7 cellular contexts compared by ENCODE assay signal in the genomic region with DNA sequence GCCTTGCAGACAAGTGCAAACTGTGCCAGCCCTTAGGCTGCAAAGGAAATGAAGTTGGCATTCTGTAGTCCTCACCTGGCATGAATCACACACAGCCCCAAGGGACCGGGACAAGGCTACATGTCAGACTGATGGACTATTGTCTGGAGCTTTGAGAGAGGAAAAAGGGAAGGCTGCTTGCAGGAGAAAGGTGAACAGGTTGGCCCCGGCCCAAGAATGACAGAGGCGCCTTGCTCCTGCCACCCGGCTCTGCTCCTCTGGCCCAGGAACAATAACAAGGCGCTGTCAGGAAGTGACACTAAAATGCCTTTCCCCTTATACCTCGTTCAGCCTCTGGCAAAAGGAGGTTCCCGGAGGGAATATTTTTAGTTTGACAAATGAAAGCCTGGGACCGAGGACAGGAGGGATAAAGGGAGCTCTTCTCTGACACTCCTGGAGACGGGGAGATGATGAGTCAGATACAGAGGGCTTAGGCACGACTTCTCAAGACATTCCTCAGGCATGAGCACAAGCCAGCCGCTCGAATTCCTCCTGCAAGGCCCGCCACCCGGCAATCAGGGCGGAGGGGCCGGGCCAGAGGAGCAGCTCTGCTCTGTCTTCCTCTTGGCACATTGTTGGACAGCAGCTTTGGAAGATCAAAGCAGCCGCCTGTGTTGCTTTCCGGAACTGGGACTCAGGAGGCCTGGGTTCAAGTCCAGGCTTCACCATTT.
DNase-seq lines count a peak whose midpoint lies in the region; TF ChIP-seq lines count a peak whose summit lies in the region.

No MANE protein-coding gene starts in this region.

- TF ChIP-seq CTCF in ascending aorta (IDR thresholded peaks at IDR 0.05) (no peak), suprapubic skin (IDR thresholded peaks at IDR 0.05) (no peak)

- DNase-seq in HT-29 (ENCODE audit: low spot score) (peak; percentile 83), ascending aorta (ENCODE audit: low spot score in 2 of 2) (peak in 1 of 2 donors; percentile 73), iPS-NIHi7 (ENCODE audit: extremely low spot score) (peak; percentile 91), suprapubic skin (ENCODE audit: low spot score in 2 of 2) (peak; percentile 69 to 81), amygdala (lab: John Stamatoyannopoulos, UW) (no peak), NCI-H524 (lab: John Stamatoyannopoulos, UW) (no peak)
- DNase-seq in stimulated activated CD4-positive, alpha-beta T cell treated with anti-CD3 and anti-CD28 coated beads, Interleukin-4, amount 100 ng/mL, for 4 hours = no peak

- no peaks in the 10 kb centered on the region for H3K36me3 ChIP-seq in ascending aorta
- H3K36me3 ChIP-seq in suprapubic skin = no peaks in the 10 kb centered on the region

- 6% methylated on average over 14 of the region's 18 CpGs for WGBS in suprapubic skin

- TF ChIP-seq POLR2A in suprapubic skin (IDR thresholded peaks at IDR 0.05) = no peak

- no peaks in the 10 kb centered on the region for H3K9me3 ChIP-seq in ascending aorta
- H3K9me3 ChIP-seq in suprapubic skin = no peaks in the 10 kb centered on the region

- H3K4me3 ChIP-seq in ascending aorta (no peak overlapping the region), suprapubic skin (no peak overlapping the region)

- no peaks in the 10 kb centered on the region for H3K27me3 ChIP-seq in ascending aorta
- H3K27me3 ChIP-seq in suprapubic skin = peaks cover 7% of the 10 kb centered on the region

- H3K4me1 ChIP-seq in ascending aorta (peaks cover 0 to 6% of the 10 kb centered on the region in 2 donors), suprapubic skin (peaks cover 12% of the 10 kb centered on the region)

- intact Hi-C loops in ascending aorta (cut with DNase I) = no loop called here

- TF ChIP-seq EP300 in suprapubic skin (IDR thresholded peaks at IDR 0.05) = no peak

- peak overlapping the region; percentile 25 to 36 for H3K27ac ChIP-seq in ascending aorta
- no peak overlapping the region for H3K27ac ChIP-seq in suprapubic skin

Comparison
In these comparisons a context has a peak if more than half of its experiments do, and no peak if none do; other contexts are left out.
1. DNase-seq: peak in HT-29 (single experiment), iPS-NIHi7 (single experiment) and suprapubic skin (2 of 2); none in amygdala (0 of 56), stimulated activated CD4-positive, alpha-beta T cell treated with anti-CD3 and anti-CD28 coated beads, Interleukin-4, amount 100 ng/mL, for 4 hours (0 of 2) and NCI-H524 (0 of 2).